Comparison of ENCODE assay signal across 2 cellular contexts in the genomic region with DNA sequence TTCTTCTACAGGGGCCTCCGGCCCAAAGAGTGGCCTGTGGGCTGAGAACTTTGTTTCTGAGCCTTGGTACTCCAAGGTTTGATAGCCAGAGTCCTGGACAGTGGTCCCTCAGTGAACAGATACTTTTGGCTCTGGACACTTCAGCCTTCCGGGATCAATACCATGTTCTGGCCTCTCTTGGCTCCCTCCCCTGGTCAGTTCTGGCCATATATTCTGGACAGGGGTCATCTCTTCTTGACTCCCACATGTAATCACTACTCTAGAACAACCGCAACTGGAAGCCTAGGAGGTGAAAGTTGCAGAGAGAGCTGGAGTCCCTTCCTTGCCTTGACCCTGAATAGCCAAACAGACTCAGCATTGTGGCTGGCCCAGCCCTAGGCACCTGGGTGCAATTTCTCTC.
TF ChIP-seq lines count a peak whose summit lies in the region.

No MANE protein-coding gene starts in this region.

TF ChIP-seq in liver, 16 proteins besides CTCF, POLR2A, EP300 and RAD21:
- TF ChIP-seq JUND (IDR thresholded peaks at IDR 0.05), result no peak
- TF ChIP-seq, protein P1, sequence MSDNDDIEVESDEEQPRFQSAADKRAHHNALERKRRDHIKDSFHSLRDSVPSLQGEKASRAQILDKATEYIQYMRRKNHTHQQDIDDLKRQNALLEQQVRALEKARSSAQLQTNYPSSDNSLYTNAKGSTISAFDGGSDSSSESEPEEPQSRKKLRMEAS (IDR thresholded peaks at IDR 0.05), result no peak
- no peak for TF ChIP-seq TAF1 (conservative IDR thresholded peaks at IDR 0.05)
- TF ChIP-seq, protein P2, sequence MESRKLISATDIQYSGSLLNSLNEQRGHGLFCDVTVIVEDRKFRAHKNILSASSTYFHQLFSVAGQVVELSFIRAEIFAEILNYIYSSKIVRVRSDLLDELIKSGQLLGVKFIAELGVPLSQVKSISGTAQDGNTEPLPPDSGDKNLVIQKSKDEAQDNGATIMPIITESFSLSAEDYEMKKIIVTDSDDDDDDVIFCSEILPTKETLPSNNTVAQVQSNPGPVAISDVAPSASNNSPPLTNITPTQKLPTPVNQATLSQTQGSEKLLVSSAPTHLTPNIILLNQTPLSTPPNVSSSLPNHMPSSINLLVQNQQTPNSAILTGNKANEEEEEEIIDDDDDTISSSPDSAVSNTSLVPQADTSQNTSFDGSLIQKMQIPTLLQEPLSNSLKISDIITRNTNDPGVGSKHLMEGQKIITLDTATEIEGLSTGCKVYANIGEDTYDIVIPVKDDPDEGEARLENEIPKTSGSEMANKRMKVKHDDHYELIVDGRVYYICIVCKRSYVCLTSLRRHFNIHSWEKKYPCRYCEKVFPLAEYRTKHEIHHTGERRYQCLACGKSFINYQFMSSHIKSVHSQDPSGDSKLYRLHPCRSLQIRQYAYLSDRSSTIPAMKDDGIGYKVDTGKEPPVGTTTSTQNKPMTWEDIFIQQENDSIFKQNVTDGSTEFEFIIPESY (IDR thresholded peaks at IDR 0.05), result no peak
- TF ChIP-seq EGR1 (IDR thresholded peaks at IDR 0.05; ENCODE audit: low read depth in 2 of 2), result no peak
- TF ChIP-seq, protein P3, sequence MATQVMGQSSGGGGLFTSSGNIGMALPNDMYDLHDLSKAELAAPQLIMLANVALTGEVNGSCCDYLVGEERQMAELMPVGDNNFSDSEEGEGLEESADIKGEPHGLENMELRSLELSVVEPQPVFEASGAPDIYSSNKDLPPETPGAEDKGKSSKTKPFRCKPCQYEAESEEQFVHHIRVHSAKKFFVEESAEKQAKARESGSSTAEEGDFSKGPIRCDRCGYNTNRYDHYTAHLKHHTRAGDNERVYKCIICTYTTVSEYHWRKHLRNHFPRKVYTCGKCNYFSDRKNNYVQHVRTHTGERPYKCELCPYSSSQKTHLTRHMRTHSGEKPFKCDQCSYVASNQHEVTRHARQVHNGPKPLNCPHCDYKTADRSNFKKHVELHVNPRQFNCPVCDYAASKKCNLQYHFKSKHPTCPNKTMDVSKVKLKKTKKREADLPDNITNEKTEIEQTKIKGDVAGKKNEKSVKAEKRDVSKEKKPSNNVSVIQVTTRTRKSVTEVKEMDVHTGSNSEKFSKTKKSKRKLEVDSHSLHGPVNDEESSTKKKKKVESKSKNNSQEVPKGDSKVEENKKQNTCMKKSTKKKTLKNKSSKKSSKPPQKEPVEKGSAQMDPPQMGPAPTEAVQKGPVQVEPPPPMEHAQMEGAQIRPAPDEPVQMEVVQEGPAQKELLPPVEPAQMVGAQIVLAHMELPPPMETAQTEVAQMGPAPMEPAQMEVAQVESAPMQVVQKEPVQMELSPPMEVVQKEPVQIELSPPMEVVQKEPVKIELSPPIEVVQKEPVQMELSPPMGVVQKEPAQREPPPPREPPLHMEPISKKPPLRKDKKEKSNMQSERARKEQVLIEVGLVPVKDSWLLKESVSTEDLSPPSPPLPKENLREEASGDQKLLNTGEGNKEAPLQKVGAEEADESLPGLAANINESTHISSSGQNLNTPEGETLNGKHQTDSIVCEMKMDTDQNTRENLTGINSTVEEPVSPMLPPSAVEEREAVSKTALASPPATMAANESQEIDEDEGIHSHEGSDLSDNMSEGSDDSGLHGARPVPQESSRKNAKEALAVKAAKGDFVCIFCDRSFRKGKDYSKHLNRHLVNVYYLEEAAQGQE (IDR thresholded peaks at IDR 0.05), result no peak
- no peak for TF ChIP-seq SP1 (IDR thresholded peaks at IDR 0.05)
- TF ChIP-seq, protein P4, sequence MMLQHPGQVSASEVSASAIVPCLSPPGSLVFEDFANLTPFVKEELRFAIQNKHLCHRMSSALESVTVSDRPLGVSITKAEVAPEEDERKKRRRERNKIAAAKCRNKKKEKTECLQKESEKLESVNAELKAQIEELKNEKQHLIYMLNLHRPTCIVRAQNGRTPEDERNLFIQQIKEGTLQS (IDR thresholded peaks at IDR 0.05), result no peak
- no peak for TF ChIP-seq FOXA1 (IDR thresholded peaks at IDR 0.05)
- TF ChIP-seq GABPA (IDR thresholded peaks at IDR 0.05 in 1 of 2, conservative IDR thresholded peaks at IDR 0.05 in 1 of 2), result no peak
- no peak for TF ChIP-seq HNF4A (conservative IDR thresholded peaks at IDR 0.05)

TF ChIP-seq in HepG2, 621 proteins besides CTCF, POLR2A, EP300 and RAD21:
- TF ChIP-seq, protein P5, sequence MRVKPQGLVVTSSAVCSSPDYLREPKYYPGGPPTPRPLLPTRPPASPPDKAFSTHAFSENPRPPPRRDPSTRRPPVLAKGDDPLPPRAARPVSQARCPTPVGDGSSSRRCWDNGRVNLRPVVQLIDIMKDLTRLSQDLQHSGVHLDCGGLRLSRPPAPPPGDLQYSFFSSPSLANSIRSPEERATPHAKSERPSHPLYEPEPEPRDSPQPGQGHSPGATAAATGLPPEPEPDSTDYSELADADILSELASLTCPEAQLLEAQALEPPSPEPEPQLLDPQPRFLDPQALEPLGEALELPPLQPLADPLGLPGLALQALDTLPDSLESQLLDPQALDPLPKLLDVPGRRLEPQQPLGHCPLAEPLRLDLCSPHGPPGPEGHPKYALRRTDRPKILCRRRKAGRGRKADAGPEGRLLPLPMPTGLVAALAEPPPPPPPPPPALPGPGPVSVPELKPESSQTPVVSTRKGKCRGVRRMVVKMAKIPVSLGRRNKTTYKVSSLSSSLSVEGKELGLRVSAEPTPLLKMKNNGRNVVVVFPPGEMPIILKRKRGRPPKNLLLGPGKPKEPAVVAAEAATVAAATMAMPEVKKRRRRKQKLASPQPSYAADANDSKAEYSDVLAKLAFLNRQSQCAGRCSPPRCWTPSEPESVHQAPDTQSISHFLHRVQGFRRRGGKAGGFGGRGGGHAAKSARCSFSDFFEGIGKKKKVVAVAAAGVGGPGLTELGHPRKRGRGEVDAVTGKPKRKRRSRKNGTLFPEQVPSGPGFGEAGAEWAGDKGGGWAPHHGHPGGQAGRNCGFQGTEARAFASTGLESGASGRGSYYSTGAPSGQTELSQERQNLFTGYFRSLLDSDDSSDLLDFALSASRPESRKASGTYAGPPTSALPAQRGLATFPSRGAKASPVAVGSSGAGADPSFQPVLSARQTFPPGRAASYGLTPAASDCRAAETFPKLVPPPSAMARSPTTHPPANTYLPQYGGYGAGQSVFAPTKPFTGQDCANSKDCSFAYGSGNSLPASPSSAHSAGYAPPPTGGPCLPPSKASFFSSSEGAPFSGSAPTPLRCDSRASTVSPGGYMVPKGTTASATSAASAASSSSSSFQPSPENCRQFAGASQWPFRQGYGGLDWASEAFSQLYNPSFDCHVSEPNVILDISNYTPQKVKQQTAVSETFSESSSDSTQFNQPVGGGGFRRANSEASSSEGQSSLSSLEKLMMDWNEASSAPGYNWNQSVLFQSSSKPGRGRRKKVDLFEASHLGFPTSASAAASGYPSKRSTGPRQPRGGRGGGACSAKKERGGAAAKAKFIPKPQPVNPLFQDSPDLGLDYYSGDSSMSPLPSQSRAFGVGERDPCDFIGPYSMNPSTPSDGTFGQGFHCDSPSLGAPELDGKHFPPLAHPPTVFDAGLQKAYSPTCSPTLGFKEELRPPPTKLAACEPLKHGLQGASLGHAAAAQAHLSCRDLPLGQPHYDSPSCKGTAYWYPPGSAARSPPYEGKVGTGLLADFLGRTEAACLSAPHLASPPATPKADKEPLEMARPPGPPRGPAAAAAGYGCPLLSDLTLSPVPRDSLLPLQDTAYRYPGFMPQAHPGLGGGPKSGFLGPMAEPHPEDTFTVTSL (CRISPR knock-in tag; IDR thresholded peaks at IDR 0.05; ENCODE audit: borderline replicate concordance), result no peak
- TF ChIP-seq PCBP1 (IDR thresholded peaks at IDR 0.05; ENCODE audit: borderline replicate concordance, low read depth, low read length) (no peak), MAFK (conservative IDR thresholded peaks at IDR 0.05 in 1 of 2, IDR thresholded peaks at IDR 0.05 in 1 of 2; ENCODE audit: low read length in 2 of 2) (no peak), ZNF224 (CRISPR knock-in tag; IDR thresholded peaks at IDR 0.05) (no peak), ZFY (CRISPR knock-in tag; IDR thresholded peaks at IDR 0.05) (no peak), HOXA5 (CRISPR knock-in tag; IDR thresholded peaks at IDR 0.05) (no peak)
- TF ChIP-seq, protein P6, sequence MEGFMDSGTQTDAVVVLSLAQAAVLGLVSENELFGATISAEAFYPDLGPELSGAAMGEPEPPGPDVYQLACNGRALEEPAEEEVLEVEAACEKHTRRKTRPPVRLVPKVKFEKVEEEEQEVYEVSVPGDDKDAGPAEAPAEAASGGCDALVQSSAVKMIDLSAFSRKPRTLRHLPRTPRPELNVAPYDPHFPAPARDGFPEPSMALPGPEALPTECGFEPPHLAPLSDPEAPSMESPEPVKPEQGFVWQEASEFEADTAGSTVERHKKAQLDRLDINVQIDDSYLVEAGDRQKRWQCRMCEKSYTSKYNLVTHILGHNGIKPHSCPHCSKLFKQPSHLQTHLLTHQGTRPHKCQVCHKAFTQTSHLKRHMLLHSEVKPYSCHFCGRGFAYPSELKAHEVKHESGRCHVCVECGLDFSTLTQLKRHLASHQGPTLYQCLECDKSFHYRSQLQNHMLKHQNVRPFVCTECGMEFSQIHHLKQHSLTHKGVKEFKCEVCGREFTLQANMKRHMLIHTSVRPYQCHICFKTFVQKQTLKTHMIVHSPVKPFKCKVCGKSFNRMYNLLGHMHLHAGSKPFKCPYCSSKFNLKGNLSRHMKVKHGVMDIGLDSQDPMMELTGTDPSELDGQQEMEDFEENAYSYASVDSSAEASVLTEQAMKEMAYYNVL (CRISPR knock-in tag; IDR thresholded peaks at IDR 0.05; ENCODE audit: borderline replicate concordance), result no peak
